ENCODE assay signal across 16 cellular contexts in genomic region chr2:232524771-232525170, GRCh38. TPM values are rescaled to one million over a fixed set of nuclear protein-coding genes. Genes with fewer than 3 reads are reported as not detected.
A peak's percentile ranks its signal among the peaks of the same experiment; 100 is the strongest.
DNase-seq lines count a peak whose midpoint lies in the region; ATAC-seq and TF ChIP-seq lines count a peak whose summit lies in the region.
"Had no signal": no experiment of that assay in that cellular context is flagged by ENCODE, and none has a peak within 500 bp of the region (broad histone marks: within the 10 kb centered on the region; RNA-seq: fewer than 3 reads in every experiment).

No MANE protein-coding gene starts in this region.

- no peak overlapping the region for H3K4me3 ChIP-seq in right cardiac atrium (ENCODE audit: low read length)
- no peak overlapping the region for H3K4me3 ChIP-seq in heart right ventricle
- H3K4me3 ChIP-seq in HUES48 (ENCODE audit: low read depth, low read length): 0 out of 2 replicates have a peak overlapping the region, but pooled peaks have one; percentile 68
- no peak overlapping the region for H3K4me3 ChIP-seq in BE2C (ENCODE audit: low read depth, low read length)

- no peaks in the 10 kb centered on the region for H3K9me3 Mint-ChIP-seq in nephron progenitor cell
- no peaks in the 10 kb centered on the region for H3K9me3 Mint-ChIP-seq in stimulated activated effector memory CD8-positive, alpha-beta T cell treated with anti-CD3 and anti-CD28 coated beads, Interleukin-12 subunit alpha, Interleukin-12 subunit beta, amount 100 ng/mL, for 72 hours

- H3K4me1 ChIP-seq in right cardiac atrium (ENCODE audit: control insufficient read depth, insufficient read depth, low read length): peaks cover 2% of the 10 kb centered on the region
- peaks cover 5 to 39% (median 31%) of the 10 kb centered on the region in 9 donors for H3K4me1 ChIP-seq in heart right ventricle
- H3K4me1 ChIP-seq in HUES48 (ENCODE audit: control insufficient read depth, insufficient read depth, low read length): peaks cover 8% of the 10 kb centered on the region; the same call in 1 of the 2 replicates
- H3K4me1 ChIP-seq in BE2C: peaks cover 6% of the 10 kb centered on the region

- no peak overlapping the region for H3K9ac ChIP-seq in HUES48 (ENCODE audit: low read depth, low read length)
- H3K9ac ChIP-seq: KMS-11 had no signal

- TF ChIP-seq CTCF in heart right ventricle (IDR thresholded peaks at IDR 0.05): no peak
- TF ChIP-seq CTCF in nephron progenitor cell (IDR thresholded peaks at IDR 0.05): no peak
- no peak for TF ChIP-seq CTCF in BE2C (IDR thresholded peaks at IDR 0.05; ENCODE audit: low read depth, low read length)

- H3K9me3 ChIP-seq in right cardiac atrium (ENCODE audit: control insufficient read depth, low read length) (no peaks in the 10 kb centered on the region), heart right ventricle (no peaks in the 10 kb centered on the region), HUES48 (ENCODE audit: control insufficient read depth, insufficient read depth, low read length) (no peaks in the 10 kb centered on the region), BE2C (no peaks in the 10 kb centered on the region)

- no peaks in the 10 kb centered on the region for H3K27me3 ChIP-seq in right cardiac atrium (ENCODE audit: control insufficient read depth, insufficient read depth)
- H3K27me3 ChIP-seq in heart right ventricle: peaks cover 20 to 72% (median 64%) of the 10 kb centered on the region in 7 donors
- peaks cover 61% of the 10 kb centered on the region for H3K27me3 ChIP-seq in HUES48 (ENCODE audit: control insufficient read depth, insufficient read depth, low read length)
- peaks cover 21% of the 10 kb centered on the region for H3K27me3 ChIP-seq in BE2C

- H3K36me3 Mint-ChIP-seq in nephron progenitor cell (ENCODE audit: low read depth): no peaks in the 10 kb centered on the region
- peaks cover 5% of the 10 kb centered on the region for H3K36me3 Mint-ChIP-seq in stimulated activated effector memory CD8-positive, alpha-beta T cell treated with anti-CD3 and anti-CD28 coated beads, Interleukin-12 subunit alpha, Interleukin-12 subunit beta, amount 100 ng/mL, for 72 hours

- 74% methylated on average over 6 of the region's 6 CpGs for WGBS in right cardiac atrium
- WGBS in heart right ventricle, 2 donors: 70 to 75% methylated on average over 5 to 6 of the region's 6 CpGs

- peaks cover 36% of the 10 kb centered on the region for H3K4me1 Mint-ChIP-seq in nephron progenitor cell
- peaks cover 25% of the 10 kb centered on the region for H3K4me1 Mint-ChIP-seq in stimulated activated effector memory CD8-positive, alpha-beta T cell treated with anti-CD3 and anti-CD28 coated beads, Interleukin-12 subunit alpha, Interleukin-12 subunit beta, amount 100 ng/mL, for 72 hours

- H3K36me3 ChIP-seq in heart right ventricle (no peaks in the 10 kb centered on the region), HUES48 (ENCODE audit: control insufficient read depth, insufficient read depth, low read length) (no peaks in the 10 kb centered on the region), BE2C (no peaks in the 10 kb centered on the region)

- DNase-seq in right cardiac atrium (peak; percentile 9 to 36 (median 28)), heart right ventricle (no peak), nephron progenitor cell (no peak), NCI-H2029 treated with DMSO at 0.1 percent for 48 hours (lab: John Stamatoyannopoulos, UW) (no peak), BE2C (no peak)
- DNase-seq in stimulated activated effector memory CD8-positive, alpha-beta T cell treated with anti-CD3 and anti-CD28 coated beads, Interleukin-12 subunit alpha, Interleukin-12 subunit beta, amount 100 ng/mL, for 72 hours (ENCODE audit: low spot score in 2 of 2): no peak
- DNase-seq: DND-41, HCEC 1CT, NCI-H2227 treated with DMSO at 0.1 percent for 48 hours, NCI-H774, SHP77 treated with DMSO at 0.1 percent for 48 hours had no signal

- H3K27me3 Mint-ChIP-seq in nephron progenitor cell (ENCODE audit: low read depth, poor library complexity): peaks cover 43% of the 10 kb centered on the region

- H3K27ac Mint-ChIP-seq in nephron progenitor cell: no peak overlapping the region
- H3K27ac Mint-ChIP-seq in stimulated activated effector memory CD8-positive, alpha-beta T cell treated with anti-CD3 and anti-CD28 coated beads, Interleukin-12 subunit alpha, Interleukin-12 subunit beta, amount 100 ng/mL, for 72 hours: no peak overlapping the region

- intact Hi-C loops in right cardiac atrium (cut with DNase I) (loop anchor here in 3 of 4 donors (5.0 to 10.0 kb wide), 5 partner anchors 77 to 622 kb away; partner anchors contain the start of gene NPPC (in 1 of the 3)), heart right ventricle (cut with DNase I) (loop anchor here (5.0 to 10.0 kb wide), 6 partner anchors 77 to 620 kb away; no protein-coding TSS in a partner anchor)

- H3K27ac ChIP-seq in right cardiac atrium (ENCODE audit: low read length) (no peak overlapping the region), heart right ventricle (no peak overlapping the region), HUES48 (ENCODE audit: low read depth, low read length) (no peak overlapping the region)
- H3K27ac ChIP-seq: C4-2B, KMS-11 had no signal

- no peak for ATAC-seq in right cardiac atrium
- ATAC-seq in heart right ventricle: no peak
- no peak for ATAC-seq in stimulated activated effector memory CD8-positive, alpha-beta T cell treated with anti-CD3 and anti-CD28 coated beads, Interleukin-12 subunit alpha, Interleukin-12 subunit beta, amount 100 ng/mL, for 72 hours
- no peak for ATAC-seq in GM21786 (IDR thresholded peaks at IDR 0.05; ENCODE audit: unreplicated experiment)

- peak overlapping the region; percentile 52 for H3K4me3 Mint-ChIP-seq in nephron progenitor cell
- peak overlapping the region; percentile 30 for H3K4me3 Mint-ChIP-seq in stimulated activated effector memory CD8-positive, alpha-beta T cell treated with anti-CD3 and anti-CD28 coated beads, Interleukin-12 subunit alpha, Interleukin-12 subunit beta, amount 100 ng/mL, for 72 hours

RNA-seq across cellular contexts. Expression of gene CHRND, which starts 1.2 kb away (rescaled TPM):
- total RNA-seq in right cardiac atrium (under 1 TPM in 1 of 4 donors, not detected in 3; 0.53 TPM), heart right ventricle (under 1 TPM in 3 of 10 donors, not detected in 7; 0.12 to 0.57 (median 0.21) TPM)
- polyA plus RNA-seq in right cardiac atrium (0.09 TPM), heart right ventricle (under 1 TPM in 1 of 2 donors, not detected in 1; 0.03 TPM)
- not detected for polyA plus RNA-seq in BE2C (2012; ENCODE audit: insufficient read depth, insufficient read length, low read depth)
- total RNA-seq: RPMI7951 had no signal

RNA-seq across cellular contexts. Expression of gene PRSS56, which starts 4.6 kb away (rescaled TPM):
- total RNA-seq in right cardiac atrium (under 1 TPM in 1 of 4 donors, not detected in 3; 0.11 TPM), heart right ventricle (under 1 TPM in 3 of 10 donors, not detected in 7; 0.12 to 0.35 (median 0.23) TPM)
- polyA plus RNA-seq in right cardiac atrium (0.05 TPM), heart right ventricle (under 1 TPM in 1 of 2 donors, not detected in 1; 0.15 TPM)
- polyA plus RNA-seq in BE2C (2012; ENCODE audit: insufficient read depth, insufficient read length, low read depth): not detected
- total RNA-seq: RPMI7951 had no signal

RNA-seq across cellular contexts. Expression of gene CHRNG, which starts 14.7 kb away (rescaled TPM):
- total RNA-seq in right cardiac atrium: not detected
- polyA plus RNA-seq in right cardiac atrium: not detected
- not detected for total RNA-seq in heart right ventricle
- not detected for polyA plus RNA-seq in heart right ventricle
- polyA plus RNA-seq in BE2C (2012; ENCODE audit: insufficient read depth, insufficient read length, low read depth): 0.45 TPM
- total RNA-seq: RPMI7951 had no signal

RNA-seq across cellular contexts. Expression of gene TIGD1, which starts 25.6 kb away (rescaled TPM):
- total RNA-seq in right cardiac atrium (1 to 10 TPM; 2.6 to 3.3 (median 3.2) TPM), heart right ventricle (1 to 10 TPM; 1.4 to 2.6 (median 2.0) TPM)
- polyA plus RNA-seq in right cardiac atrium (1.9 TPM), heart right ventricle (1 to 10 TPM; 1.6 to 6.9 TPM)
- polyA plus RNA-seq in BE2C (2012; ENCODE audit: insufficient read depth, insufficient read length, low read depth): 6.9 TPM

RNA-seq across cellular contexts. Expression of gene EIF4E2, which starts 25.7 kb away (rescaled TPM):
- total RNA-seq in right cardiac atrium (10 to 100 TPM; 32.1 to 49.4 (median 45.9) TPM), heart right ventricle (10 to 100 TPM; 30.3 to 58.1 (median 37.7) TPM)
- polyA plus RNA-seq in right cardiac atrium (32.3 TPM), heart right ventricle (10 to 100 TPM; 42.5 to 55.6 TPM)
- polyA plus RNA-seq in BE2C (2012; ENCODE audit: insufficient read depth, insufficient read length, low read depth): 212 TPM

Comparison
In these comparisons a context has a peak if more than half of its experiments do, and no peak if none do; other contexts are left out.
1. DNase-seq: peak in right cardiac atrium (3 of 3); none in heart right ventricle (0 of 2), nephron progenitor cell (single experiment), stimulated activated effector memory CD8-positive, alpha-beta T cell treated with anti-CD3 and anti-CD28 coated beads, Interleukin-12 subunit alpha, Interleukin-12 subunit beta, amount 100 ng/mL, for 72 hours (0 of 2), NCI-H2029 treated with DMSO at 0.1 percent for 48 hours (single experiment) and BE2C (single experiment).